Comparison of ENCODE assay signal across 30 cellular contexts in the genomic region with DNA sequence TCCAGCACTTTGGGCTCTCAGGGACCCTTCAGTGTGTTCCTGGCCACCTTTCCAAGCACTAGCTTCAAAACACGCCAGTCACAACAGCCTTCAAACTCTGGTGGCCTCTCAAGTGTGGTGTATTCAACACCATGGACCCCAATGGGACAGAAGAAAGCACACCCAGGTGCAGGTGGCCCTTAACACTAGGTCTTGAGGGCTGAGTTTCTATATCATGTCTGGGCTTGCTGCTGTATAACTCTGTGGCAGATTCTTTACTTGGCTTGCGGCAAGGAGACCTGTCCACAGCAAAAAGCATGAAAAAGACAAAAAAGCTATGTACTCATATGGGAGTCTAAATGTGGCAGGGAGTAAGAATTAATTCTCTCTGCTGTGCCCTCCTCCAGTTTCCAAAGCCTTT.
"Had no signal": no experiment of that assay in that cellular context is flagged by ENCODE, and none has a peak within 500 bp of the region (broad histone marks: within the 10 kb centered on the region; RNA-seq: fewer than 3 reads in every experiment).

No MANE protein-coding gene starts in this region.

- H3K9me3 ChIP-seq: adrenal gland, body of pancreas, colonic mucosa, esophagus squamous epithelium, gastroesophageal sphincter, heart right ventricle had no signal

- H3K4me1 ChIP-seq: adrenal gland, body of pancreas, colonic mucosa, esophagus squamous epithelium, gastroesophageal sphincter, heart right ventricle had no signal

- H3K36me3 ChIP-seq: adrenal gland, cardiac muscle cell, colonic mucosa had no signal

- H3K4me3 ChIP-seq: adrenal gland, body of pancreas, cardiac muscle cell, colonic mucosa, esophagus squamous epithelium, gastroesophageal sphincter, heart right ventricle, hepatocyte had no signal

- H3K27me3 ChIP-seq: adrenal gland, body of pancreas, cardiac muscle cell, colonic mucosa, esophagus squamous epithelium, gastroesophageal sphincter, heart right ventricle, hepatocyte had no signal

- H3K27ac ChIP-seq: adrenal gland, body of pancreas, cardiac muscle cell, colonic mucosa, epithelial cell of prostate, esophagus squamous epithelium, gastroesophageal sphincter, heart right ventricle, hepatocyte had no signal

- ATAC-seq: activated CD4-positive, alpha-beta T cell treated with anti-CD3 and anti-CD28 coated beads for 36 hours; activated CD8-positive, alpha-beta memory T cell treated with anti-CD3 and anti-CD28 coated beads, Interleukin-2, amount 10 ng/mL, durations not matched to agents 7 days and 5 days; activated CD8-positive, alpha-beta T cell treated with anti-CD3 and anti-CD28 coated beads, Interleukin-2, amount 10 ng/mL, durations not matched to agents 7 days and 5 days; activated naive CD8-positive, alpha-beta T cell treated with anti-CD3 and anti-CD28 coated beads, Interleukin-2, amount 50 U/mL, for 24 hours; body of pancreas; gastroesophageal sphincter; heart right ventricle had no signal

- DNase-seq: activated CD4-positive, alpha-beta memory T cell treated with anti-CD3 and anti-CD28 coated beads for 36 hours; activated CD4-positive, alpha-beta T cell treated with anti-CD3 and anti-CD28 coated beads for 36 hours; activated CD4-positive, alpha-beta T cell treated with anti-CD3 and anti-CD28 coated beads, Interleukin-2, amount 10 ng/mL, durations not matched to agents 24 days and 14 days; activated CD4-positive, CD25-positive, alpha-beta regulatory T cell; activated CD4-positive, CD25-positive, alpha-beta regulatory T cell treated with anti-CD3 and anti-CD28 coated beads, Interleukin-2, amount 50 U/mL, for 72 hours; activated CD8-positive, alpha-beta memory T cell treated with anti-CD3 and anti-CD28 coated beads, Interleukin-2, amount 10 ng/mL, durations not matched to agents 7 days and 5 days; activated CD8-positive, alpha-beta memory T cell treated with anti-CD3 and anti-CD28 coated beads, Interleukin-2, amount 50 U/mL, for 4 hours; activated CD8-positive, alpha-beta T cell treated with anti-CD3 and anti-CD28 coated beads, Interleukin-2, amount 10 ng/mL, durations not matched to agents 7 days and 5 days; activated effector memory CD4-positive, alpha-beta T cell treated with anti-CD3 and anti-CD28 coated beads, Interleukin-2, amount 50 U/mL, for 16 hours; activated naive CD4-positive, alpha-beta T cell treated with anti-CD3 and anti-CD28 coated beads for 36 hours; activated naive CD8-positive, alpha-beta T cell treated with anti-CD3 and anti-CD28 coated beads for 36 hours; activated naive CD8-positive, alpha-beta T cell treated with anti-CD3 and anti-CD28 coated beads, Interleukin-2, amount 50 U/mL, for 24 hours; activated T-cell treated with anti-CD3 and anti-CD28 coated beads, Interleukin-2, amount 50 U/mL, for 1 hour; activated T-cell treated with anti-CD3 and anti-CD28 coated beads, Interleukin-2, amount 50 U/mL, for 48 hours; adrenal gland; amygdala; aorta; body of pancreas; central memory CD4-positive, alpha-beta T cell; cerebellar nuclear complex; colonic mucosa; effector CD8-positive, alpha-beta T cell; esophagus squamous epithelium; foreskin melanocyte; heart right ventricle had no signal

- FAIRE-seq: endometrium had no signal
